1 cellular context compared by ENCODE assay signal in the genomic region with DNA sequence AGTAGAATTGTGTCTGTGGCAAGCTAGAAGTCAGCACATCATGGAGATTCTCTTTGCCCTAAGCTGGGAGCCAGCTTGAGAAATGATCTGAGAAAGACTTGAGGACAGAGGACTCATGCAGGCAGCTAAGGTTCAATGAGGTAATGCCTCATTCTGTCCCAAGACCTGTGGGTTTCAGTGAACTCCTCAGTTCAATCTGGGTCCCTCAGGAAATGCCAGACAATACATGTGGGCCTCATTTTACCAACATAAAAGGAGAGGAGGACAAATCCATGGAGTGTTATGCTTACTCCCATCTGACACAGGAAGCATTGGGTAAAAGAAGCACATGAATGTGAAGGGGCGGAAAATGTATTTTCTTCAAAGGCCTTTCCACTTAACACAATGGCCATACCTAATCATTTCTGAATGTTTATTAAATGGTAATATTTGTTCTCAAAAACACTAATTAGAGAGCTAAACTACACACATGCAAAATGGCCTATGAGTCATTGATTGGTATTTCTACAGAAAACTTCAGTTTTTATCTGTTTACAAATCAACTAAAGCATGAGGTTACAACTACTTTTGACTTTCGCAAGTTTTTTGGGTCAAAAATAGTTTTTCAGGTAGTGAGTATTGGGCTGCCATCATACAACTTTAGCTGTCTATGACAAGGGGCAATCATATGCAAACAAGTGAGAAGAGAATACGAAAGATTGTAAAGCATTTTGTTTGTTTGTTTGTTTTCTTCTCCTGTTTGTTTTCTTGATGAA.
TF ChIP-seq lines count a peak whose summit lies in the region.

No MANE protein-coding gene starts in this region.

TF ChIP-seq in IMR-90, 13 proteins besides CTCF, POLR2A, EP300 and RAD21:
- TF ChIP-seq, protein P1, sequence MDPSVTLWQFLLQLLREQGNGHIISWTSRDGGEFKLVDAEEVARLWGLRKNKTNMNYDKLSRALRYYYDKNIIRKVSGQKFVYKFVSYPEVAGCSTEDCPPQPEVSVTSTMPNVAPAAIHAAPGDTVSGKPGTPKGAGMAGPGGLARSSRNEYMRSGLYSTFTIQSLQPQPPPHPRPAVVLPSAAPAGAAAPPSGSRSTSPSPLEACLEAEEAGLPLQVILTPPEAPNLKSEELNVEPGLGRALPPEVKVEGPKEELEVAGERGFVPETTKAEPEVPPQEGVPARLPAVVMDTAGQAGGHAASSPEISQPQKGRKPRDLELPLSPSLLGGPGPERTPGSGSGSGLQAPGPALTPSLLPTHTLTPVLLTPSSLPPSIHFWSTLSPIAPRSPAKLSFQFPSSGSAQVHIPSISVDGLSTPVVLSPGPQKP (IDR thresholded peaks at IDR 0.05; ENCODE audit: borderline replicate concordance, low read depth, low read length): no peak
- TF ChIP-seq RCOR1 (IDR thresholded peaks at IDR 0.05; ENCODE audit: insufficient replicate concordance, low read length) (no peak), MAFK (IDR thresholded peaks at IDR 0.05; ENCODE audit: low read depth, low read length) (no peak), CEBPB (IDR thresholded peaks at IDR 0.05; ENCODE audit: low read depth, low read length) (0 out of 2 replicates have a peak, but pooled peaks have one; percentile 9), NFE2L2 (IDR thresholded peaks at IDR 0.05; ENCODE audit: low read depth, low read length) (0 out of 2 replicates have a peak, but pooled peaks have one; percentile 11), MAZ (IDR thresholded peaks at IDR 0.05; ENCODE audit: borderline replicate concordance, low read depth, low read length) (no peak), MXI1 (IDR thresholded peaks at IDR 0.05; ENCODE audit: borderline replicate concordance, low read depth, low read length) (no peak), BHLHE40 (IDR thresholded peaks at IDR 0.05; ENCODE audit: low read depth, low read length) (no peak)
